9 cellular contexts compared by ENCODE assay signal in the genomic region with DNA sequence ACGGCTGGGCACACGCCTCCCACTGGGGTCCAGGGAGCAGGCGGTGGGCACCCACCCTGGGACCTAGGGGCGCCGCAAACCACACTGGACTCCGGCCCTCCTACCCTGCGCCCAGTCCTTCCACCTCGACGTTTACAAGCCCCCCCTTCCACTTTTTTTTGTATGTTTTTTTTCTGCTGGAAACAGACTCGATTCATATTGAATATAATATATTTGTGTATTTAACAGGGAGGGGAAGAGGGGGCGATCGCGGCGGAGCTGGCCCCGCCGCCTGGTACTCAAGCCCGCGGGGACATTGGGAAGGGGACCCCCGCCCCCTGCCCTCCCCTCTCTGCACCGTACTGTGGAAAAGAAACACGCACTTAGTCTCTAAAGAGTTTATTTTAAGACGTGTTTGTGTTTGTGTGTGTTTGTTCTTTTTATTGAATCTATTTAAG. TPM values are rescaled to one million over a fixed set of nuclear protein-coding genes. Genes with fewer than 3 reads are reported as not detected.
DNase-seq lines count a peak whose midpoint lies in the region; FAIRE-seq and TF ChIP-seq lines count a peak whose summit lies in the region.
"Had no signal": no experiment of that assay in that cellular context is flagged by ENCODE, and none has a peak within 500 bp of the region (broad histone marks: within the 10 kb centered on the region; RNA-seq: fewer than 3 reads in every experiment).

No MANE protein-coding gene starts in this region.

- H4K91ac ChIP-seq in trophoblast cell (ENCODE audit: low read depth, low read length), result peak overlapping the region; percentile 49

- H3K18ac ChIP-seq in trophoblast cell (ENCODE audit: low read length), result peak overlapping the region; percentile 62

- no peaks in the 10 kb centered on the region for H3K36me3 ChIP-seq in SJCRH30
- no peaks in the 10 kb centered on the region for H3K36me3 ChIP-seq in endothelial cell of umbilical vein (ENCODE audit: control insufficient read depth in 2 of 2, extremely low read depth in 1 of 2, insufficient read depth in 2 of 2, low read length in 2 of 2)
- peaks cover 0 to 6% of the 10 kb centered on the region in 2 experiments for H3K36me3 ChIP-seq in trophoblast cell (ENCODE audit: control insufficient read depth in 1 of 2, insufficient read depth in 2 of 2, low read length in 2 of 2)

- no CpG with 5 or more reads among the region's 22 CpGs for WGBS in trophoblast cell (ENCODE audit: extremely low coverage, insufficient coverage, insufficient read length)

- peak overlapping the region; percentile 77 for H4K8ac ChIP-seq in trophoblast cell (ENCODE audit: low read depth, low read length)

- TF ChIP-seq CTCF in endothelial cell of umbilical vein (IDR thresholded peaks at IDR 0.05; ENCODE audit: extremely low read depth in 1 of 2, insufficient read depth in 1 of 2, low read depth in 1 of 2, low read length in 2 of 2) (no peak), GM13976 (IDR thresholded peaks at IDR 0.05; ENCODE audit: borderline replicate concordance, control extremely low read depth, extremely low read depth, insufficient read depth, missing control alignments) (no peak)

- peak overlapping the region; percentile 56 for H3K4me2 ChIP-seq in endothelial cell of umbilical vein (ENCODE audit: insufficient read depth, low read length)
- peak overlapping the region; percentile 96 for H3K4me2 ChIP-seq in trophoblast cell (ENCODE audit: low read length)

- peaks cover 14% of the 10 kb centered on the region for H3K79me2 ChIP-seq in endothelial cell of umbilical vein (ENCODE audit: control insufficient read depth, insufficient read depth, low read length)
- peaks cover 26% of the 10 kb centered on the region for H3K79me2 ChIP-seq in trophoblast cell (ENCODE audit: control insufficient read depth, insufficient read depth, low read length, poor library complexity)

- intact Hi-C loops in endothelial cell of umbilical vein (cut with micrococcal nuclease), result no loop called here

- no peaks in the 10 kb centered on the region for H4K20me1 ChIP-seq in endothelial cell of umbilical vein (replicated peaks; ENCODE audit: control insufficient read depth, extremely low read depth, insufficient read depth, low read length)

- no peak overlapping the region for H3K23ac ChIP-seq in trophoblast cell (ENCODE audit: low read length)

- POLR2A ChIA-PET in endothelial cell of umbilical vein (lab: Charles Lee), result interaction anchor here (0.7 to 4.1 kb wide), 5 partner anchors 10 to 1070 kb away, joined by 3 to 94 read pairs (median 6); a partner anchor contains a TSS

- H2AFZ ChIP-seq in endothelial cell of umbilical vein (ENCODE audit: low read depth, low read length) (no peak overlapping the region), trophoblast cell (ENCODE audit: insufficient read depth, low read length, poor library complexity) (peak overlapping the region; percentile 15)

- dilution Hi-C loops in endothelial cell of umbilical vein (cut with MboI; ENCODE audit: extremely low pct_ligation_motif_present, low sequenced_read_pairs), result no loop called here

- peak overlapping the region; percentile 89 for H3K4ac ChIP-seq in trophoblast cell (ENCODE audit: low read depth, low read length)

- H2AK5ac ChIP-seq in trophoblast cell (ENCODE audit: low read length), result peak overlapping the region; percentile 14

- CTCF ChIA-PET in endothelial cell of umbilical vein (lab: Charles Lee), result interaction anchor here (1.5 to 13.8 kb wide), 5 partner anchors 10 to 76 kb away, joined by 4 to 524 read pairs (median 21); a partner anchor contains a TSS

- no peak overlapping the region for H2BK12ac ChIP-seq in trophoblast cell (ENCODE audit: low read length)

- peak overlapping the region; percentile 83 for H2BK5ac ChIP-seq in trophoblast cell (ENCODE audit: low read depth, low read length, poor library complexity)

- peaks cover 23% of the 10 kb centered on the region for H3K4me1 ChIP-seq in SJCRH30
- H3K4me1 ChIP-seq in endothelial cell of umbilical vein (ENCODE audit: control insufficient read depth, extremely low read depth, insufficient read depth, low read length), result peaks cover 35% of the 10 kb centered on the region
- peaks cover 25 to 26% of the 10 kb centered on the region in 2 experiments for H3K4me1 ChIP-seq in trophoblast cell (ENCODE audit: control insufficient read depth in 1 of 2, insufficient read depth in 2 of 2, low read length in 2 of 2)

- BruUV-seq in endothelial cell of umbilical vein (replicated peaks; lab: Mats Ljungman, UMichigan), result TSS peak; percentile 78

- peak overlapping the region; percentile 28 for H2BK120ac ChIP-seq in trophoblast cell (ENCODE audit: insufficient read depth, low read length, poor library complexity)

- peaks cover 52% of the 10 kb centered on the region for H3K79me1 ChIP-seq in trophoblast cell (ENCODE audit: low read length)

- no peak for FAIRE-seq in endothelial cell of umbilical vein (lab: Jason Lieb, UNC)

- H3K9ac ChIP-seq in endothelial cell of umbilical vein (replicated peaks; ENCODE audit: extremely low read depth, insufficient read depth, low read length) (peak overlapping the region; percentile 74), trophoblast cell (ENCODE audit: low read length) (peak overlapping the region; percentile 88)

- TF ChIP-seq POLR2A in endothelial cell of umbilical vein (IDR thresholded peaks at IDR 0.05; ENCODE audit: low read depth, low read length), result no peak

- no peaks in the 10 kb centered on the region for H3K9me3 ChIP-seq in SJCRH30 (replicated peaks)
- H3K9me3 ChIP-seq in endothelial cell of umbilical vein (replicated peaks; ENCODE audit: control insufficient read depth, insufficient read depth, low read length), result no peaks in the 10 kb centered on the region
- peaks cover 2% of the 10 kb centered on the region for H3K9me3 ChIP-seq in trophoblast cell (ENCODE audit: insufficient read depth, low read depth, low read length)

- H3K14ac ChIP-seq in trophoblast cell (ENCODE audit: low read length), result peak overlapping the region; percentile 82

- in situ Hi-C loops in GM13976 (cut with MboI; ENCODE audit: low sequenced_read_pairs, unreplicated experiment), result no loop called here

- H3K4me3 ChIP-seq in GM08714 (ENCODE audit: low read length) (peak overlapping the region; percentile 85), SJCRH30 (peak overlapping the region; percentile 80), endothelial cell of umbilical vein (replicated peaks in 1 of 3; ENCODE audit: insufficient read depth in 1 of 3, low read depth in 1 of 3, low read length in 3 of 3) (peak overlapping the region; percentile 70 to 76 (median 71)), trophoblast cell (ENCODE audit: low read depth, low read length) (peak overlapping the region; percentile 97)

- no peaks in the 10 kb centered on the region for H3K9me1 ChIP-seq in endothelial cell of umbilical vein (replicated peaks; ENCODE audit: control insufficient read depth, extremely low read depth, insufficient read depth, low read length)

- H4K12ac ChIP-seq in trophoblast cell (ENCODE audit: low read depth, low read length), result peak overlapping the region; percentile 3

- H3K27me3 ChIP-seq in SJCRH30, result no peaks in the 10 kb centered on the region
- no peaks in the 10 kb centered on the region for H3K27me3 ChIP-seq in endothelial cell of umbilical vein (ENCODE audit: control insufficient read depth in 2 of 2, insufficient read depth in 2 of 2, low read length in 2 of 2)
- no peaks in the 10 kb centered on the region for H3K27me3 ChIP-seq in trophoblast cell (ENCODE audit: insufficient read depth, low read length)

- peak overlapping the region; percentile 18; the same call in 1 of the 2 replicates for H3K27ac ChIP-seq in SJCRH30
- H3K27ac ChIP-seq in endothelial cell of umbilical vein (ENCODE audit: insufficient read depth, low read depth, low read length), result peak overlapping the region; percentile 91
- H3K27ac ChIP-seq in trophoblast cell (ENCODE audit: low read depth, low read length), result peak overlapping the region; percentile 87

- DNase-seq in SJCRH30 (no peak), endothelial cell of umbilical vein (ENCODE audit: low read depth, low spot score) (peak; percentile 28), trophoblast cell (no peak), GM13976 (ENCODE audit: low spot score) (no peak), SKM-1 (lab: John Stamatoyannopoulos, UW; ENCODE audit: unreplicated experiment) (no peak), HuH-7.5 (ENCODE audit: low spot score) (no peak), NCI-H526 (lab: John Stamatoyannopoulos, UW) (no peak)

RNA-seq across cellular contexts. Expression of a gene that starts 1.6 kb away (rescaled TPM):
- 34.8 and 39.7 TPM in 2 replicates for total RNA-seq in SJCRH30 (2014; rRNA removed; shearing (Covaris generic))
- total RNA-seq in endothelial cell of umbilical vein, result 22.8 and 31.6 TPM in 2 replicates
- 72.9 and 74.4 TPM in 2 replicates for polyA plus RNA-seq in endothelial cell of umbilical vein
- 26.6 and 63.6 TPM in 2 replicates for polyA plus RNA-seq in endothelial cell of umbilical vein (2011; cell fraction: cytosol; rRNA removed)
- polyA plus RNA-seq in endothelial cell of umbilical vein (2011; cell fraction: nucleus; rRNA removed), result 92.2 and 120 TPM in 2 replicates
- polyA plus RNA-seq in endothelial cell of umbilical vein (2012), result 11.7 and 24.3 TPM in 2 replicates
- 12.4 and 15.3 TPM in 2 replicates for polyA minus RNA-seq in endothelial cell of umbilical vein
- polyA minus RNA-seq in endothelial cell of umbilical vein (2011; cell fraction: cytosol; rRNA and poly(A)+ RNA removed), result 126 TPM
- 21.6 and 61.5 TPM in 2 replicates for polyA minus RNA-seq in endothelial cell of umbilical vein (2011; cell fraction: nucleus; rRNA and poly(A)+ RNA removed)
- 81.3 and 87.5 TPM in 2 replicates for polyA plus RNA-seq in trophoblast cell (2013)

RNA-seq across cellular contexts. Expression of a gene that starts 8.7 kb away (rescaled TPM):
- 55.9 and 64.6 TPM in 2 replicates for total RNA-seq in SJCRH30 (2014; rRNA removed; shearing (Covaris generic))
- total RNA-seq in endothelial cell of umbilical vein, result 247 and 255 TPM in 2 replicates
- 490 and 492 TPM in 2 replicates for polyA plus RNA-seq in endothelial cell of umbilical vein
- 437 and 438 TPM in 2 replicates for polyA plus RNA-seq in endothelial cell of umbilical vein (2011; cell fraction: cytosol; rRNA removed)
- 163 and 200 TPM in 2 replicates for polyA plus RNA-seq in endothelial cell of umbilical vein (2011; cell fraction: nucleus; rRNA removed)
- polyA plus RNA-seq in endothelial cell of umbilical vein (2012), result 389 and 460 TPM in 2 replicates
- polyA minus RNA-seq in endothelial cell of umbilical vein, result 168 and 191 TPM in 2 replicates
- 491 TPM for polyA minus RNA-seq in endothelial cell of umbilical vein (2011; cell fraction: cytosol; rRNA and poly(A)+ RNA removed)
- 32.8 and 38.3 TPM in 2 replicates for polyA minus RNA-seq in endothelial cell of umbilical vein (2011; cell fraction: nucleus; rRNA and poly(A)+ RNA removed)
- 187 and 189 TPM in 2 replicates for polyA plus RNA-seq in trophoblast cell (2013)

RNA-seq across cellular contexts. Expression of a gene that starts 9.0 kb away (rescaled TPM):
- total RNA-seq in SJCRH30 (2014; rRNA removed; shearing (Covaris generic)), result not detected in 2 replicates
- total RNA-seq in endothelial cell of umbilical vein, result 13.2 and 15.9 TPM in 2 replicates
- 2.6 TPM in 1 of 2 replicates, not detected in the other for polyA plus RNA-seq in endothelial cell of umbilical vein
- polyA plus RNA-seq in endothelial cell of umbilical vein (2011; cell fraction: cytosol; rRNA removed), result 2.1 and 3.7 TPM in 2 replicates
- polyA plus RNA-seq in endothelial cell of umbilical vein (2011; cell fraction: nucleus; rRNA removed), result 1.5 and 2.3 TPM in 2 replicates
- polyA plus RNA-seq in endothelial cell of umbilical vein (2012), result 9.7 and 11.2 TPM in 2 replicates
- polyA minus RNA-seq in endothelial cell of umbilical vein, result not detected in 2 replicates
- polyA minus RNA-seq in endothelial cell of umbilical vein (2011; cell fraction: cytosol; rRNA and poly(A)+ RNA removed), result not detected
- not detected in 2 replicates for polyA minus RNA-seq in endothelial cell of umbilical vein (2011; cell fraction: nucleus; rRNA and poly(A)+ RNA removed)
- 19.0 and 19.9 TPM in 2 replicates for polyA plus RNA-seq in trophoblast cell (2013)
- total RNA-seq: HT-29 had no signal

RNA-seq across cellular contexts. Expression of a gene that starts 13.5 kb away (rescaled TPM):
- 92.4 and 99.0 TPM in 2 replicates for total RNA-seq in SJCRH30 (2014; rRNA removed; shearing (Covaris generic))
- total RNA-seq in endothelial cell of umbilical vein, result 25.6 and 28.5 TPM in 2 replicates
- 36.7 and 45.4 TPM in 2 replicates for polyA plus RNA-seq in endothelial cell of umbilical vein
- 37.3 and 43.6 TPM in 2 replicates for polyA plus RNA-seq in endothelial cell of umbilical vein (2011; cell fraction: cytosol; rRNA removed)
- 20.3 and 27.2 TPM in 2 replicates for polyA plus RNA-seq in endothelial cell of umbilical vein (2011; cell fraction: nucleus; rRNA removed)
- 23.5 and 28.2 TPM in 2 replicates for polyA plus RNA-seq in endothelial cell of umbilical vein (2012)
- polyA minus RNA-seq in endothelial cell of umbilical vein, result 33.3 and 34.1 TPM in 2 replicates
- polyA minus RNA-seq in endothelial cell of umbilical vein (2011; cell fraction: cytosol; rRNA and poly(A)+ RNA removed), result 111 TPM
- 5.2 and 5.4 TPM in 2 replicates for polyA minus RNA-seq in endothelial cell of umbilical vein (2011; cell fraction: nucleus; rRNA and poly(A)+ RNA removed)
- 16.0 and 17.3 TPM in 2 replicates for polyA plus RNA-seq in trophoblast cell (2013)

RNA-seq across cellular contexts. Expression of a gene that starts 17.5 kb away (rescaled TPM):
- 14.1 and 19.0 TPM in 2 replicates for total RNA-seq in SJCRH30 (2014; rRNA removed; shearing (Covaris generic))
- total RNA-seq in endothelial cell of umbilical vein, result 17.3 and 20.0 TPM in 2 replicates
- 7.6 and 8.0 TPM in 2 replicates for polyA plus RNA-seq in endothelial cell of umbilical vein
- 4.0 and 4.8 TPM in 2 replicates for polyA plus RNA-seq in endothelial cell of umbilical vein (2011; cell fraction: cytosol; rRNA removed)
- 49.2 and 50.7 TPM in 2 replicates for polyA plus RNA-seq in endothelial cell of umbilical vein (2011; cell fraction: nucleus; rRNA removed)
- polyA plus RNA-seq in endothelial cell of umbilical vein (2012), result 9.4 and 14.5 TPM in 2 replicates
- 11.5 and 14.9 TPM in 2 replicates for polyA minus RNA-seq in endothelial cell of umbilical vein
- 5.0 TPM for polyA minus RNA-seq in endothelial cell of umbilical vein (2011; cell fraction: cytosol; rRNA and poly(A)+ RNA removed)
- polyA minus RNA-seq in endothelial cell of umbilical vein (2011; cell fraction: nucleus; rRNA and poly(A)+ RNA removed), result 15.1 and 18.5 TPM in 2 replicates
- polyA plus RNA-seq in trophoblast cell (2013), result 28.7 and 30.7 TPM in 2 replicates

Comparison
In these comparisons a context has a peak if more than half of its experiments do, and no peak if none do; other contexts are left out.
1. H3K27ac ChIP-seq: peak in every context shown above with its lines; median percentile 91 in endothelial cell of umbilical vein; 87 in trophoblast cell; 18 in SJCRH30.
2. RNA of a gene that starts 9.0 kb away (total RNA-seq): 13.2 to 15.9 TPM in endothelial cell of umbilical vein; not detected in SJCRH30; every median in the first group is over 10 times any median in the second.
3. Peak in every context shown above with its lines, with median percentiles within 50 percentile points of each other: H3K4me3 ChIP-seq.